17 cellular contexts compared by ENCODE assay signal in the genomic region with DNA sequence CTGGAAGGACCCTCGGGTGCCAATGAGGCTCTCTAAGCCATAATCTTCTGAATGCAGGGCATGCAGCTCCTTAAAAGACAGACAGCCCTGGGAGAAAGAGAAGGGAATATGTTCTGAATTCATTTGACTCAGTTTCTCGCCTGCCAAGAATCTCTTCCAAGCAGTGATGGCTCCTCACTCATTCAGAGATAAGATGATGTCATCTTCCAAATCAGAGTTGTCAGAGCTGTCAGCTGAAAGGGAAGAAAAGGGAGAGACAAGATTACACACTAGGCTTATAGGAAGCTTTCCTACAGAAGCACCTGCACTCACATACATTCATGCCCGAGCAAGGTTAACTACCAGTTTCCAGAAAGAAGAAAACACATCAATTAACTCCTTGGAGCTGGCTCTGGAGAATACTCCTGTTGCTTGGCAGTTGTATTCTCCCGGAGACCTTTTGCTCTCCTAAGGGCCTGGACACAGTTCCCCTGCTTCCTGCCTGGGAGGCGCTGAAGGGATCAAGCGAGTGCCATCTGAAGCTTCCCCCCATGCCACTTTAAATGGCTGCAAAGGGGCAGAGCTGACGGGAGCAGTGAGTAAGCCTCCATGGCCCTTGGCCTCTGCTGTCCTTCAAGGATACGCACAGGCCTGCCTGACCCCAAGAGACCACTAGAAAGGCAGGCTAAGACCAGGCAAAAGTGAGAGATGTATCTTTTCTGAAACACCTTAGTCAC. TPM values are rescaled to one million over a fixed set of nuclear protein-coding genes. Genes with fewer than 3 reads are reported as not detected.
DNase-seq lines count a peak whose midpoint lies in the region; ATAC-seq, FAIRE-seq and TF ChIP-seq lines count a peak whose summit lies in the region.
"Had no signal": no experiment of that assay in that cellular context is flagged by ENCODE, and none has a peak within 500 bp of the region (broad histone marks: within the 10 kb centered on the region; RNA-seq: fewer than 3 reads in every experiment).

No MANE protein-coding gene starts in this region.

- H4K20me1 ChIP-seq in OCI-LY7 (ENCODE audit: insufficient read depth, low read length) = peaks cover 28% of the 10 kb centered on the region

- peaks cover 12 to 22% of the 10 kb centered on the region in 2 donors for H3K4me1 ChIP-seq in naive thymus-derived CD4-positive, alpha-beta T cell (ENCODE audit: control insufficient read depth in 2 of 2, insufficient read depth in 2 of 2, low read length in 2 of 2)
- H3K4me1 ChIP-seq in OCI-LY7 (ENCODE audit: insufficient read depth, low read length, poor library complexity, severe bottlenecking) = peaks cover 24% of the 10 kb centered on the region

- TF ChIP-seq POLR2A in GM12891 (IDR thresholded peaks at IDR 0.05; ENCODE audit: low read depth, low read length) = no peak

- BruUV-seq in OCI-LY7 (replicated peaks; lab: Mats Ljungman, UMichigan) = no TSS peak

- no peak overlapping the region for H3K4me2 ChIP-seq in OCI-LY7 (ENCODE audit: low read length)

- peak; percentile 9 for FAIRE-seq in GM12891 (lab: Jason Lieb, UNC)
- FAIRE-seq: urothelium cell line had no signal

- peaks cover 6 to 85% (median 44%) of the 10 kb centered on the region in 3 experiments for H3K36me3 ChIP-seq in naive thymus-derived CD4-positive, alpha-beta T cell (ENCODE audit: control insufficient read depth in 2 of 3, insufficient read depth in 3 of 3, low read length in 3 of 3)
- peaks cover 93% of the 10 kb centered on the region for H3K36me3 ChIP-seq in OCI-LY7 (ENCODE audit: insufficient read depth, low read length)

- no peak for DNase-seq in activated CD8-positive, alpha-beta memory T cell treated with anti-CD3 and anti-CD28 coated beads, Interleukin-2, amount 10 ng/mL, durations not matched to agents 7 days and 5 days
- DNase-seq in activated CD8-positive, alpha-beta memory T cell treated with anti-CD3 and anti-CD28 coated beads, Interleukin-2, amount 50 U/mL, for 4 hours = no peak
- DNase-seq in GM12891 (ENCODE audit: insufficient read length, low spot score) (no peak), OCI-LY7 (ENCODE audit: low spot score) (no peak), NCI-H82 treated with DMSO at 0.1 percent for 48 hours (lab: John Stamatoyannopoulos, UW; ENCODE audit: unreplicated experiment) (no peak), inferior parietal cortex (ENCODE audit: extremely low spot score) (no peak)
- no peak for DNase-seq in activated naive CD8-positive, alpha-beta T cell treated with anti-CD3 and anti-CD28 coated beads for 36 hours
- DNase-seq in naive thymus-derived CD4-positive, alpha-beta T cell = no peak
- DNase-seq: activated gamma-delta T cell treated with Interleukin-2 at 50 U/mL for 16 hours; CD4-positive, alpha-beta memory T cell; cortex of kidney; foreskin melanocyte; NCI-H1417 treated with DMSO at 0.1 percent for 48 hours; NK-92 treated with Interleukin-12 subunit alpha and Interleukin-12 subunit beta, amount 100 ng/mL, for 24 hours; stimulated activated CD4-positive, alpha-beta T cell treated with anti-CD3 and anti-CD28 coated beads, Interleukin-1b, Interleukin-23, amount 100 ng/mL, for 48 hours had no signal

- POLR2A ChIA-PET in naive thymus-derived CD4-positive, alpha-beta T cell (lab: Charles Lee) = interaction anchor here (0.6 to 2.2 kb wide), 2 partner anchors 14 to 765 kb away, joined by 4 to 8 read pairs; partner anchors contain the start of gene MANF
- POLR2A ChIA-PET in OCI-LY7 (lab: Charles Lee) = interaction anchor here (0.6 to 0.7 kb wide), 3 partner anchors 9 to 17 kb away, joined by 3 to 4 read pairs (median 3); no protein-coding TSS in a partner anchor

- peaks cover 30% of the 10 kb centered on the region for H3K4me1 Mint-ChIP-seq in activated CD8-positive, alpha-beta memory T cell treated with anti-CD3 and anti-CD28 coated beads, Interleukin-2, amount 10 ng/mL, durations not matched to agents 7 days and 5 days
- H3K4me1 Mint-ChIP-seq in activated naive CD8-positive, alpha-beta T cell treated with anti-CD3 and anti-CD28 coated beads for 36 hours = peaks cover 32% of the 10 kb centered on the region
- peaks cover 32 to 74% (median 68%) of the 10 kb centered on the region in 7 donors for H3K4me1 Mint-ChIP-seq in naive thymus-derived CD4-positive, alpha-beta T cell

- no peaks in the 10 kb centered on the region for H3K9me3 ChIP-seq in naive thymus-derived CD4-positive, alpha-beta T cell (ENCODE audit: control insufficient read depth in 2 of 3, low read length in 3 of 3)
- H3K9me3 ChIP-seq in OCI-LY7 (ENCODE audit: low read length) = no peaks in the 10 kb centered on the region

- no peak overlapping the region for H2AFZ ChIP-seq in OCI-LY7 (ENCODE audit: low read length)

- H3K4me3 ChIP-seq in naive thymus-derived CD4-positive, alpha-beta T cell (ENCODE audit: low read length) = no peak overlapping the region
- no peak overlapping the region for H3K4me3 ChIP-seq in OCI-LY7 (ENCODE audit: low read depth, low read length, poor library complexity, severe bottlenecking)

- no peaks in the 10 kb centered on the region for H3K27me3 Mint-ChIP-seq in activated CD8-positive, alpha-beta memory T cell treated with anti-CD3 and anti-CD28 coated beads, Interleukin-2, amount 10 ng/mL, durations not matched to agents 7 days and 5 days
- no peaks in the 10 kb centered on the region for H3K27me3 Mint-ChIP-seq in activated naive CD8-positive, alpha-beta T cell treated with anti-CD3 and anti-CD28 coated beads for 36 hours
- no peaks in the 10 kb centered on the region for H3K27me3 Mint-ChIP-seq in naive thymus-derived CD4-positive, alpha-beta T cell
- H3K27me3 Mint-ChIP-seq: CD4-positive, alpha-beta memory T cell had no signal

- ATAC-seq in activated CD8-positive, alpha-beta memory T cell treated with anti-CD3 and anti-CD28 coated beads, Interleukin-2, amount 10 ng/mL, durations not matched to agents 7 days and 5 days = no peak
- no peak for ATAC-seq in naive thymus-derived CD4-positive, alpha-beta T cell

- H3K9me2 ChIP-seq in OCI-LY7 (ENCODE audit: insufficient read depth, low read length) = no peaks in the 10 kb centered on the region

- no peak overlapping the region for H3K4me3 Mint-ChIP-seq in activated CD8-positive, alpha-beta memory T cell treated with anti-CD3 and anti-CD28 coated beads, Interleukin-2, amount 10 ng/mL, durations not matched to agents 7 days and 5 days
- H3K4me3 Mint-ChIP-seq in activated naive CD8-positive, alpha-beta T cell treated with anti-CD3 and anti-CD28 coated beads for 36 hours = no peak overlapping the region
- H3K4me3 Mint-ChIP-seq in naive thymus-derived CD4-positive, alpha-beta T cell = no peak overlapping the region
- H3K4me3 Mint-ChIP-seq: CD4-positive, alpha-beta memory T cell had no signal

- H3K9me3 Mint-ChIP-seq in activated CD8-positive, alpha-beta memory T cell treated with anti-CD3 and anti-CD28 coated beads, Interleukin-2, amount 10 ng/mL, durations not matched to agents 7 days and 5 days (ENCODE audit: low read depth) = no peaks in the 10 kb centered on the region
- no peaks in the 10 kb centered on the region for H3K9me3 Mint-ChIP-seq in activated naive CD8-positive, alpha-beta T cell treated with anti-CD3 and anti-CD28 coated beads for 36 hours
- peaks cover 0 to 6% (median 0%) of the 10 kb centered on the region in 11 donors for H3K9me3 Mint-ChIP-seq in naive thymus-derived CD4-positive, alpha-beta T cell
- H3K9me3 Mint-ChIP-seq: CD4-positive, alpha-beta memory T cell had no signal

- no peaks in the 10 kb centered on the region for H3K27me3 ChIP-seq in naive thymus-derived CD4-positive, alpha-beta T cell (ENCODE audit: control insufficient read depth in 2 of 2, insufficient read depth in 2 of 2, low read length in 2 of 2)

- intact Hi-C loops in naive thymus-derived CD4-positive, alpha-beta T cell (cut with micrococcal nuclease) = no loop called here
- intact Hi-C loops in OCI-LY7 (cut with micrococcal nuclease; ENCODE audit: unreplicated experiment) = no loop called here

- peak overlapping the region; percentile 25 for H3K27ac Mint-ChIP-seq in activated CD8-positive, alpha-beta memory T cell treated with anti-CD3 and anti-CD28 coated beads, Interleukin-2, amount 10 ng/mL, durations not matched to agents 7 days and 5 days
- H3K27ac Mint-ChIP-seq in activated naive CD8-positive, alpha-beta T cell treated with anti-CD3 and anti-CD28 coated beads for 36 hours = peak overlapping the region; percentile 44
- H3K27ac Mint-ChIP-seq in naive thymus-derived CD4-positive, alpha-beta T cell = peak overlapping the region in 5 of 9 donors; percentile 15 to 52 (median 26)

- peaks cover 28% of the 10 kb centered on the region for H3K79me2 ChIP-seq in OCI-LY7 (ENCODE audit: insufficient read depth, low read depth, low read length)

- H3K27ac ChIP-seq in naive thymus-derived CD4-positive, alpha-beta T cell (ENCODE audit: low read depth, low read length) = peak overlapping the region; percentile 30
- no peak overlapping the region for H3K27ac ChIP-seq in OCI-LY7 (ENCODE audit: low read depth, low read length, poor library complexity, severe bottlenecking)
- H3K27ac ChIP-seq: epithelial cell of prostate had no signal

- peaks cover 28% of the 10 kb centered on the region for H3K36me3 Mint-ChIP-seq in activated CD8-positive, alpha-beta memory T cell treated with anti-CD3 and anti-CD28 coated beads, Interleukin-2, amount 10 ng/mL, durations not matched to agents 7 days and 5 days
- H3K36me3 Mint-ChIP-seq in activated naive CD8-positive, alpha-beta T cell treated with anti-CD3 and anti-CD28 coated beads for 36 hours = peaks cover 29% of the 10 kb centered on the region
- H3K36me3 Mint-ChIP-seq in naive thymus-derived CD4-positive, alpha-beta T cell = peaks cover 14 to 43% (median 26%) of the 10 kb centered on the region in 5 donors

- TF ChIP-seq CTCF in OCI-LY7 (conservative IDR thresholded peaks at IDR 0.05; ENCODE audit: low read length) = no peak

- CTCF ChIA-PET in activated CD8-positive, alpha-beta memory T cell treated with anti-CD3 and anti-CD28 coated beads, Interleukin-2, amount 10 ng/mL, durations not matched to agents 7 days and 5 days (lab: Charles Lee) = interaction anchor here (1.1 to 2.2 kb wide), 3 partner anchors 10 to 101 kb away, joined by 3 to 8 read pairs (median 5); partner anchors contain the start of gene DCAF1
- CTCF ChIA-PET in naive thymus-derived CD4-positive, alpha-beta T cell (lab: Charles Lee) = no interaction called here
- CTCF ChIA-PET in OCI-LY7 (lab: Charles Lee; ENCODE audit: unreplicated experiment) = no interaction called here

RNA-seq across cellular contexts. Expression of gene RBM15B, which starts 7.7 kb away (rescaled TPM):
- total RNA-seq in activated CD8-positive, alpha-beta memory T cell treated with anti-CD3 and anti-CD28 coated beads, Interleukin-2, amount 10 ng/mL, durations not matched to agents 7 days and 5 days = 10 to 100 TPM; 28.7 to 36.1 TPM
- 11.4 TPM for polyA plus RNA-seq in GM12891 (2012; ENCODE audit: low read depth, missing spikeins)
- 10 to 100 TPM; 34.5 to 35.6 TPM for total RNA-seq in activated naive CD8-positive, alpha-beta T cell treated with anti-CD3 and anti-CD28 coated beads for 36 hours
- 10 to 100 TPM; 29.9 to 40.6 (median 31.3) TPM for total RNA-seq in naive thymus-derived CD4-positive, alpha-beta T cell
- 10 to 100 TPM; 12.8 to 22.8 TPM for polyA plus RNA-seq in naive thymus-derived CD4-positive, alpha-beta T cell
- 30.5 and 34.2 TPM in 2 replicates for total RNA-seq in OCI-LY7 (2014; rRNA removed; shearing (Covaris generic))
- 37.4 and 37.6 TPM in 2 replicates for total RNA-seq in OCI-LY7 (2022)

RNA-seq across cellular contexts. Expression of gene MANF, which starts 13.7 kb away (rescaled TPM):
- total RNA-seq in activated CD8-positive, alpha-beta memory T cell treated with anti-CD3 and anti-CD28 coated beads, Interleukin-2, amount 10 ng/mL, durations not matched to agents 7 days and 5 days = 100 to 1,000 TPM; 140 to 182 TPM
- polyA plus RNA-seq in GM12891 (2012; ENCODE audit: low read depth, missing spikeins) = 60.4 TPM
- total RNA-seq in activated naive CD8-positive, alpha-beta T cell treated with anti-CD3 and anti-CD28 coated beads for 36 hours = 100 to 1,000 TPM; 157 to 159 TPM
- 100 to 1,000 TPM in 1 of 5 experiments, 10 to 100 TPM in 4; 28.2 to 182 (median 68.0) TPM for total RNA-seq in naive thymus-derived CD4-positive, alpha-beta T cell
- 10 to 100 TPM; 40.9 to 48.4 TPM for polyA plus RNA-seq in naive thymus-derived CD4-positive, alpha-beta T cell
- total RNA-seq in OCI-LY7 (2014; rRNA removed; shearing (Covaris generic)) = 104 and 122 TPM in 2 replicates
- total RNA-seq in OCI-LY7 (2022) = 98.6 and 117 TPM in 2 replicates
